ENCODE assay signal across 13 cellular contexts in genomic region chr11:3626250-3626960, GRCh38. TPM values are rescaled to one million over a fixed set of nuclear protein-coding genes. Genes with fewer than 3 reads are reported as not detected.
DNase-seq lines count a peak whose midpoint lies in the region; ATAC-seq, FAIRE-seq and TF ChIP-seq lines count a peak whose summit lies in the region.
"Had no signal": no experiment of that assay in that cellular context is flagged by ENCODE, and none has a peak within 500 bp of the region (broad histone marks: within the 10 kb centered on the region; RNA-seq: fewer than 3 reads in every experiment).

No MANE protein-coding gene starts in this region.

- H4K5ac ChIP-seq in H1 (ENCODE audit: insufficient read length, low read depth, low read length): no peak overlapping the region

- H2BK20ac ChIP-seq in H1 (ENCODE audit: low read length): no peak overlapping the region

- WGBS in H1 (ENCODE audit: extremely low coverage in 1 of 2, insufficient coverage in 1 of 2, insufficient read length in 1 of 2, insufficient replicate concordance in 2 of 2, low coverage in 1 of 2, low lambda C conversion rate in 2 of 2, missing lambda C conversion rate in 1 of 2), 2 experiments: 90% methylated on average over 23 of the region's 23 CpGs; no CpG with 5 or more reads in 1 of the 2 experiments

- H3K23ac ChIP-seq in H1 (ENCODE audit: insufficient read length): no peak overlapping the region

- H2AFZ ChIP-seq in H1 (ENCODE audit: low read length): no peak overlapping the region
- H2AFZ ChIP-seq in neural progenitor cell (replicated peaks): no peak overlapping the region

- no peak overlapping the region for H3K4me3 Mint-ChIP-seq in neural progenitor cell
- H3K4me3 Mint-ChIP-seq: T-helper 1 cell treated with Interleukin-12 subunit alpha and Interleukin-12 subunit beta and Interleukin-4 antibody, amounts not matched to agents 30 μg/mL and 1 μg/mL, for 36 hours had no signal

- H4K20me1 ChIP-seq in H1 (replicated peaks in 1 of 2; ENCODE audit: control insufficient read depth in 1 of 2, insufficient read depth in 2 of 2, low read length in 2 of 2): no peaks in the 10 kb centered on the region
- no peaks in the 10 kb centered on the region for H4K20me1 ChIP-seq in neural progenitor cell (ENCODE audit: low read depth)

- no peak overlapping the region for H3K56ac ChIP-seq in H1 (replicated peaks; ENCODE audit: insufficient read length, low read depth, low read length)

- H3K27me3 Mint-ChIP-seq in neural progenitor cell (ENCODE audit: insufficient read depth, low read depth): peaks cover 4% of the 10 kb centered on the region

- H2BK12ac ChIP-seq in H1 (ENCODE audit: low read depth, low read length): peak overlapping the region; percentile 14; the same call in 1 of the 2 replicates

- H3F3A ChIP-seq in neural progenitor cell (ENCODE audit: low read depth): no peaks in the 10 kb centered on the region

- H3K9ac ChIP-seq in H1 (replicated peaks in 1 of 4; ENCODE audit: extremely low read depth in 1 of 4, low read depth in 3 of 4, low read length in 3 of 4): no peak overlapping the region
- no peak overlapping the region for H3K9ac ChIP-seq in neural progenitor cell

- no peak overlapping the region for H3K27ac Mint-ChIP-seq in neural progenitor cell
- H3K27ac Mint-ChIP-seq: T-helper 1 cell treated with Interleukin-12 subunit alpha and Interleukin-12 subunit beta and Interleukin-4 antibody, amounts not matched to agents 30 μg/mL and 1 μg/mL, for 36 hours had no signal

- no peaks in the 10 kb centered on the region for H3K4me1 Mint-ChIP-seq in neural progenitor cell

- no peak overlapping the region for H3K4ac ChIP-seq in H1 (replicated peaks; ENCODE audit: insufficient read length, low read depth, low read length)

- no peak overlapping the region for H2BK15ac ChIP-seq in H1 (ENCODE audit: low read length)

- POLR2A ChIA-PET in H1 (lab: Charles Lee; ENCODE audit: partially characterized antibody): no interaction called here

- TF ChIP-seq EP300 in H1 (IDR thresholded peaks at IDR 0.05; ENCODE audit: borderline replicate concordance in 1 of 2, low read depth in 2 of 2, low read length in 2 of 2): no peak

- no peaks in the 10 kb centered on the region for H3K27me3 ChIP-seq in H1 (replicated peaks in 1 of 4; ENCODE audit: control insufficient read depth in 3 of 4, extremely low read depth in 1 of 4, insufficient read depth in 3 of 4, low read length in 3 of 4)
- no peaks in the 10 kb centered on the region for H3K27me3 ChIP-seq in neural progenitor cell
- no peaks in the 10 kb centered on the region for H3K27me3 ChIP-seq in foreskin keratinocyte
- H3K27me3 ChIP-seq: ovary had no signal

- H3K4me3 ChIP-seq in H1 (ENCODE audit: extremely low read depth in 1 of 4, insufficient read depth in 2 of 4, low read depth in 3 of 4, low read length in 4 of 4) (no peak overlapping the region), mucosa of descending colon (no peak overlapping the region), neural progenitor cell (no peak overlapping the region)
- H3K4me3 ChIP-seq: ovary had no signal

- FAIRE-seq in H1 (lab: Jason Lieb, UNC): no peak
- FAIRE-seq: G401.6, kidney had no signal

- intact Hi-C loops in mucosa of descending colon (cut with DNase I, micrococcal nuclease): no loop called here

- no peak overlapping the region for H3K14ac ChIP-seq in H1 (ENCODE audit: insufficient read length)

- no peaks in the 10 kb centered on the region for H3K36me3 Mint-ChIP-seq in neural progenitor cell

- no peaks in the 10 kb centered on the region for H3K36me3 ChIP-seq in H1 (ENCODE audit: control insufficient read depth in 2 of 4, insufficient read depth in 4 of 4, low read length in 3 of 4)
- no peaks in the 10 kb centered on the region for H3K36me3 ChIP-seq in mucosa of descending colon (ENCODE audit: low read depth)
- no peaks in the 10 kb centered on the region for H3K36me3 ChIP-seq in neural progenitor cell
- H3K36me3 ChIP-seq: ovary had no signal

- no peak overlapping the region for H2AK5ac ChIP-seq in H1 (ENCODE audit: low read depth, low read length)

- H4K91ac ChIP-seq in H1 (replicated peaks; ENCODE audit: insufficient read length, low read length): peak overlapping the region; percentile 27

- no peak for TF ChIP-seq POLR2A in H1 (IDR thresholded peaks at IDR 0.05; ENCODE audit: control extremely low read depth in 1 of 2, low read depth in 2 of 2, low read length in 2 of 2)

- H3K9me3 Mint-ChIP-seq in neural progenitor cell: no peaks in the 10 kb centered on the region
- H3K9me3 Mint-ChIP-seq: T-helper 1 cell treated with Interleukin-12 subunit alpha and Interleukin-12 subunit beta and Interleukin-4 antibody, amounts not matched to agents 30 μg/mL and 1 μg/mL, for 36 hours had no signal

- peak; percentile 14 to 26; a peak in 1 of 4 replicates for TF ChIP-seq RAD21 in H1 (IDR thresholded peaks at IDR 0.05 in 1 of 2, conservative IDR thresholded peaks at IDR 0.05 in 1 of 2; ENCODE audit: low read depth in 2 of 2, low read length in 2 of 2)

- no peak overlapping the region for H3K4me2 ChIP-seq in H1 (ENCODE audit: insufficient read depth in 1 of 2, low read depth in 2 of 2, low read length in 2 of 2)
- H3K4me2 ChIP-seq in neural progenitor cell: no peak overlapping the region

- H3K23me2 ChIP-seq in H1 (ENCODE audit: low read depth, low read length): no peaks in the 10 kb centered on the region

- no peak overlapping the region for H3K18ac ChIP-seq in H1 (ENCODE audit: extremely low read depth, low read length)

- no peaks in the 10 kb centered on the region for H3K79me1 ChIP-seq in H1 (ENCODE audit: low read depth, low read length)

- no peak overlapping the region for H3K27ac ChIP-seq in H1 (ENCODE audit: low read depth, low read length)
- H3K27ac ChIP-seq in neural progenitor cell: no peak overlapping the region
- no peak overlapping the region for H3K27ac ChIP-seq in foreskin keratinocyte
- H3K27ac ChIP-seq: ovary had no signal

- CTCF ChIA-PET in H1 (lab: Charles Lee; ENCODE audit: partially characterized antibody): interaction anchor here (0.6 to 7.0 kb wide), 7 partner anchors 8 to 54 kb away, joined by 3 to 33 read pairs (median 4); partner anchors contain the start of gene ART1

- H3K4me1 ChIP-seq in H1 (replicated peaks in 1 of 4; ENCODE audit: control insufficient read depth in 3 of 4, insufficient read depth in 4 of 4, low read length in 3 of 4): no peaks in the 10 kb centered on the region
- no peaks in the 10 kb centered on the region for H3K4me1 ChIP-seq in mucosa of descending colon (ENCODE audit: low read depth)
- H3K4me1 ChIP-seq in neural progenitor cell: no peaks in the 10 kb centered on the region
- H3K4me1 ChIP-seq in foreskin keratinocyte: no peaks in the 10 kb centered on the region

- no peak for ATAC-seq in mucosa of descending colon
- ATAC-seq in GM19395 (IDR thresholded peaks at IDR 0.05; ENCODE audit: unreplicated experiment): no peak
- ATAC-seq in foreskin keratinocyte: no peak
- ATAC-seq: esophagus mucosa had no signal

- H3K79me2 ChIP-seq in H1 (ENCODE audit: control insufficient read depth in 1 of 2, insufficient read depth in 2 of 2, low read length in 2 of 2) (no peaks in the 10 kb centered on the region), neural progenitor cell (ENCODE audit: low read depth) (no peaks in the 10 kb centered on the region)

- peak; percentile 23 to 64 (median 49); a peak in 3 of 4 replicates for TF ChIP-seq CTCF in H1 (IDR thresholded peaks at IDR 0.05; ENCODE audit: control extremely low read depth in 1 of 3, insufficient read depth in 1 of 3, low read depth in 1 of 3, low read length in 3 of 3)
- TF ChIP-seq CTCF in mucosa of descending colon (IDR thresholded peaks at IDR 0.05): no peak
- TF ChIP-seq CTCF in neural progenitor cell (IDR thresholded peaks at IDR 0.05): no peak
- TF ChIP-seq CTCF in foreskin keratinocyte (conservative IDR thresholded peaks at IDR 0.05): no peak

- no peak overlapping the region for H2BK5ac ChIP-seq in H1 (ENCODE audit: low read depth, low read length)

- H3K9me3 ChIP-seq in H1 (ENCODE audit: insufficient read depth in 2 of 2, low read depth in 1 of 2, low read length in 1 of 2): no peaks in the 10 kb centered on the region
- H3K9me3 ChIP-seq in mucosa of descending colon: no peaks in the 10 kb centered on the region
- no peaks in the 10 kb centered on the region for H3K9me3 ChIP-seq in neural progenitor cell (ENCODE audit: low read depth)
- H3K9me3 ChIP-seq: ovary had no signal

- no peak overlapping the region for H2BK120ac ChIP-seq in H1 (replicated peaks; ENCODE audit: low read depth, low read length)

- H4K8ac ChIP-seq in H1 (ENCODE audit: extremely low read depth, insufficient read depth, low read length): no peak overlapping the region

- peak; percentile 32 for DNase-seq in stimulated activated CD4-positive, alpha-beta T cell treated with anti-CD3 and anti-CD28 coated beads, Interleukin-15, amount 100 ng/mL, for 24 hours
- DNase-seq in stimulated activated CD4-positive, alpha-beta T cell treated with anti-CD3 and anti-CD28 coated beads, Interleukin-12 subunit alpha, Interleukin-12 subunit beta, amount 100 ng/mL, for 4 hours: no peak
- DNase-seq in H1 (ENCODE audit: low read depth in 1 of 2, low spot score in 2 of 2) (peak in 1 of 2 experiments; percentile 61), mucosa of descending colon (peak in 2 of 3 donors; percentile 35 to 41), islet precursor cell (no peak), neural progenitor cell (ENCODE audit: low spot score) (no peak), foreskin keratinocyte (no peak)
- DNase-seq: kidney, ovary had no signal

RNA-seq across cellular contexts. Expression of gene ART5, which starts 15.4 kb away (rescaled TPM):
- total RNA-seq in H1 (2021; fragmentation: NEBNext Ultra II Directional; extraction: Animal tissue kit (Norgen Biotek cat#: 25700)): 7.2 and 7.5 TPM in 2 replicates
- polyA plus RNA-seq in H1 (2011; rRNA removed): 6.0 and 9.1 TPM in 2 replicates
- 7.8 TPM for polyA plus RNA-seq in H1 (2011; cell fraction: cytosol; rRNA removed)
- 10.1 TPM for polyA plus RNA-seq in H1 (2011; cell fraction: nucleus; rRNA removed)
- polyA plus RNA-seq in H1 (2012, experiment 1 of 2): 6.6 to 9.7 TPM (median 7.5 TPM) in 4 replicates
- 8.8 TPM for polyA plus RNA-seq in H1 (2012, experiment 2 of 2)
- 11.2 TPM for polyA plus RNA-seq in H1 (2013, experiment 1 of 2)
- 12.0 TPM for polyA plus RNA-seq in H1 (2013, experiment 2 of 2)
- 3.1 and 3.6 TPM in 2 replicates for polyA minus RNA-seq in H1 (2011; rRNA and poly(A)+ RNA removed)
- 3.0 TPM for polyA minus RNA-seq in H1 (2011; cell fraction: cytosol; rRNA and poly(A)+ RNA removed)
- 7.4 TPM for polyA minus RNA-seq in H1 (2011; cell fraction: nucleus; rRNA and poly(A)+ RNA removed)
- not detected for total RNA-seq in mucosa of descending colon
- total RNA-seq in neural progenitor cell (ENCODE audit: low replicate concordance): 8.5 and 12.0 TPM in 2 replicates
- total RNA-seq in foreskin keratinocyte: 0.11 TPM in 1 of 2 replicates, not detected in the other
- polyA plus RNA-seq in foreskin keratinocyte: 0.07 and 0.15 TPM in 2 replicates
- total RNA-seq: esophagus mucosa, kidney had no signal

RNA-seq across cellular contexts. Expression of gene ART1, which starts 18.5 kb away (rescaled TPM):
- not detected in 2 replicates for total RNA-seq in H1 (2021; fragmentation: NEBNext Ultra II Directional; extraction: Animal tissue kit (Norgen Biotek cat#: 25700))
- polyA plus RNA-seq in H1 (2011; rRNA removed): not detected in 2 replicates
- not detected for polyA plus RNA-seq in H1 (2011; cell fraction: cytosol; rRNA removed)
- polyA plus RNA-seq in H1 (2011; cell fraction: nucleus; rRNA removed): not detected
- not detected in 4 replicates for polyA plus RNA-seq in H1 (2012, experiment 1 of 2)
- not detected for polyA plus RNA-seq in H1 (2012, experiment 2 of 2)
- polyA plus RNA-seq in H1 (2013, experiment 1 of 2): not detected
- polyA plus RNA-seq in H1 (2013, experiment 2 of 2): not detected
- not detected in 2 replicates for polyA minus RNA-seq in H1 (2011; rRNA and poly(A)+ RNA removed)
- not detected for polyA minus RNA-seq in H1 (2011; cell fraction: cytosol; rRNA and poly(A)+ RNA removed)
- polyA minus RNA-seq in H1 (2011; cell fraction: nucleus; rRNA and poly(A)+ RNA removed): not detected
- 1 to 10 TPM in 1 of 3 donors, not detected in 2; 1.8 TPM for total RNA-seq in mucosa of descending colon
- total RNA-seq in neural progenitor cell (ENCODE audit: low replicate concordance): not detected in 2 replicates
- total RNA-seq in foreskin keratinocyte: not detected in 2 replicates
- not detected in 2 replicates for polyA plus RNA-seq in foreskin keratinocyte
- total RNA-seq: esophagus mucosa had no signal
- polyA plus RNA-seq: ovary had no signal

RNA-seq across cellular contexts. Expression of gene CHRNA10, which starts 44.8 kb away (rescaled TPM):
- total RNA-seq in H1 (2021; fragmentation: NEBNext Ultra II Directional; extraction: Animal tissue kit (Norgen Biotek cat#: 25700)): 1.1 and 1.3 TPM in 2 replicates
- 0.68 and 0.97 TPM in 2 replicates for polyA plus RNA-seq in H1 (2011; rRNA removed)
- polyA plus RNA-seq in H1 (2011; cell fraction: cytosol; rRNA removed): 0.65 TPM
- polyA plus RNA-seq in H1 (2011; cell fraction: nucleus; rRNA removed): 2.8 TPM
- polyA plus RNA-seq in H1 (2012, experiment 1 of 2): 0.46 to 1.5 TPM (median 0.54 TPM) in 4 replicates
- 0.26 TPM for polyA plus RNA-seq in H1 (2012, experiment 2 of 2)
- 0.97 TPM for polyA plus RNA-seq in H1 (2013, experiment 1 of 2)
- polyA plus RNA-seq in H1 (2013, experiment 2 of 2): 0.85 TPM
- 0.90 and 1.4 TPM in 2 replicates for polyA minus RNA-seq in H1 (2011; rRNA and poly(A)+ RNA removed)
- not detected for polyA minus RNA-seq in H1 (2011; cell fraction: cytosol; rRNA and poly(A)+ RNA removed)
- 3.1 TPM for polyA minus RNA-seq in H1 (2011; cell fraction: nucleus; rRNA and poly(A)+ RNA removed)
- total RNA-seq in mucosa of descending colon: 1 to 10 TPM; 1.1 to 1.5 (median 1.4) TPM
- total RNA-seq in neural progenitor cell (ENCODE audit: low replicate concordance): 0.21 and 0.62 TPM in 2 replicates
- 0.42 and 0.51 TPM in 2 replicates for total RNA-seq in foreskin keratinocyte
- 0.35 and 0.55 TPM in 2 replicates for polyA plus RNA-seq in foreskin keratinocyte

Comparison
In these comparisons a context has a peak if more than half of its experiments do, and no peak if none do; other contexts are left out.
1. DNase-seq: peak in stimulated activated CD4-positive, alpha-beta T cell treated with anti-CD3 and anti-CD28 coated beads, Interleukin-15, amount 100 ng/mL, for 24 hours (single experiment) and mucosa of descending colon (2 of 3); none in stimulated activated CD4-positive, alpha-beta T cell treated with anti-CD3 and anti-CD28 coated beads, Interleukin-12 subunit alpha, Interleukin-12 subunit beta, amount 100 ng/mL, for 4 hours (single experiment), islet precursor cell (single experiment), neural progenitor cell (single experiment) and foreskin keratinocyte (0 of 2).
2. CTCF ChIP-seq: peak in H1 (3 of 3); none in mucosa of descending colon (single experiment), neural progenitor cell (single experiment) and foreskin keratinocyte (single experiment).